10 cellular contexts compared by ENCODE assay signal in genomic region chr11:72833792-72834501, GRCh38. TPM values are rescaled to one million over a fixed set of nuclear protein-coding genes. Genes with fewer than 3 reads are reported as not detected.
DNase-seq lines count a peak whose midpoint lies in the region; ATAC-seq and TF ChIP-seq lines count a peak whose summit lies in the region.
"Had no signal": no experiment of that assay in that cellular context is flagged by ENCODE, and none has a peak within 500 bp of the region (broad histone marks: within the 10 kb centered on the region; RNA-seq: fewer than 3 reads in every experiment).

No MANE protein-coding gene starts in this region.

- no peak overlapping the region for H3K4me3 ChIP-seq in MM.1S (ENCODE audit: low read length)

- no peak overlapping the region for H3K4me2 ChIP-seq in MM.1S (ENCODE audit: low read depth, low read length)

- peaks cover 9% of the 10 kb centered on the region; the same call in 1 of the 2 replicates for H3K79me2 ChIP-seq in MM.1S (ENCODE audit: low read length)

- H3K4me1 Mint-ChIP-seq in brain: peaks cover 29% of the 10 kb centered on the region
- H3K4me1 Mint-ChIP-seq in stimulated activated naive CD8-positive, alpha-beta T cell treated with anti-CD3 and anti-CD28 coated beads, Interleukin-15, amount 100 ng/mL, for 72 hours: peaks cover 22% of the 10 kb centered on the region

- H3K9me3 ChIP-seq in MM.1S (replicated peaks; ENCODE audit: insufficient read depth, low read length): no peaks in the 10 kb centered on the region

- no peak overlapping the region for H3K9ac ChIP-seq in MM.1S (ENCODE audit: low read length)

- H3K27ac Mint-ChIP-seq in brain: peak overlapping the region in 3 of 5 experiments; percentile 2 to 52 (median 22)
- H3K27ac Mint-ChIP-seq in stimulated activated naive CD8-positive, alpha-beta T cell treated with anti-CD3 and anti-CD28 coated beads, Interleukin-15, amount 100 ng/mL, for 72 hours: peak overlapping the region; percentile 54 to 91
- H3K27ac Mint-ChIP-seq: H9 had no signal

- H3K27ac ChIP-seq in MM.1S (ENCODE audit: low read length): no peak overlapping the region

- DNase-seq in MM.1S (peak; percentile 5), left kidney (ENCODE audit: low read depth, low spot score) (peak; percentile 65), GF-D8 (lab: John Stamatoyannopoulos, UW) (no peak), NCI-H1417 treated with DMSO at 0.1 percent for 48 hours (lab: John Stamatoyannopoulos, UW) (no peak)
- DNase-seq in stimulated activated naive CD8-positive, alpha-beta T cell treated with anti-CD3 and anti-CD28 coated beads, Interleukin-15, amount 100 ng/mL, for 72 hours: no peak
- DNase-seq: H9, NCI-H2081 had no signal

- H3K4me1 ChIP-seq in MM.1S (ENCODE audit: low read length): peaks cover 14% of the 10 kb centered on the region

- H3F3A ChIP-seq in MM.1S (ENCODE audit: insufficient read depth, low read length): peaks cover 10% of the 10 kb centered on the region

- H2AFZ ChIP-seq in MM.1S (ENCODE audit: low read length): no peak overlapping the region

- H3K27me3 ChIP-seq in MM.1S (replicated peaks; ENCODE audit: insufficient read depth, low read length): no peaks in the 10 kb centered on the region

- H3K36me3 Mint-ChIP-seq in brain: peaks cover 14% of the 10 kb centered on the region

- no peak overlapping the region for H3K4me3 Mint-ChIP-seq in brain
- H3K4me3 Mint-ChIP-seq in stimulated activated naive CD8-positive, alpha-beta T cell treated with anti-CD3 and anti-CD28 coated beads, Interleukin-15, amount 100 ng/mL, for 72 hours: no peak overlapping the region
- H3K4me3 Mint-ChIP-seq: H9 had no signal

- no peaks in the 10 kb centered on the region for H3K27me3 Mint-ChIP-seq in brain
- no peaks in the 10 kb centered on the region for H3K27me3 Mint-ChIP-seq in stimulated activated naive CD8-positive, alpha-beta T cell treated with anti-CD3 and anti-CD28 coated beads, Interleukin-15, amount 100 ng/mL, for 72 hours

- ATAC-seq in stimulated activated naive CD8-positive, alpha-beta T cell treated with anti-CD3 and anti-CD28 coated beads, Interleukin-15, amount 100 ng/mL, for 72 hours: no peak
- no peak for ATAC-seq in GM18498 (IDR thresholded peaks at IDR 0.05; ENCODE audit: unreplicated experiment)
- no peak for ATAC-seq in HG03097 (IDR thresholded peaks at IDR 0.05; ENCODE audit: low FRiP score, unreplicated experiment)

- TF ChIP-seq CTCF in MM.1S (IDR thresholded peaks at IDR 0.05; ENCODE audit: low read length) (no peak), brain (conservative IDR thresholded peaks at IDR 0.05) (no peak)

- H3K36me3 ChIP-seq in MM.1S (replicated peaks; ENCODE audit: insufficient read depth, low read length): peaks cover 5% of the 10 kb centered on the region; the same call in 1 of the 2 replicates

- no peaks in the 10 kb centered on the region for H4K20me1 ChIP-seq in MM.1S (ENCODE audit: insufficient read depth, low read length)

- no peaks in the 10 kb centered on the region for H3K9me3 Mint-ChIP-seq in brain
- H3K9me3 Mint-ChIP-seq in stimulated activated naive CD8-positive, alpha-beta T cell treated with anti-CD3 and anti-CD28 coated beads, Interleukin-15, amount 100 ng/mL, for 72 hours: no peaks in the 10 kb centered on the region
- H3K9me3 Mint-ChIP-seq: H9 had no signal

- no peaks in the 10 kb centered on the region for H3K9me2 ChIP-seq in MM.1S (replicated peaks; ENCODE audit: insufficient read depth, low read length)

RNA-seq across cellular contexts. Expression of gene ATG16L2, which starts 19.7 kb away (rescaled TPM):
- 6.2 TPM for polyA plus RNA-seq in brain (ENCODE audit: insufficient read depth, low read depth, low replicate concordance)

RNA-seq across cellular contexts. Expression of gene STARD10, which starts 40.1 kb away (rescaled TPM):
- 109 TPM for polyA plus RNA-seq in brain (ENCODE audit: insufficient read depth, low read depth, low replicate concordance)

Comparison
In these comparisons a context has a peak if more than half of its experiments do, and no peak if none do; other contexts are left out.
1. DNase-seq: peak in MM.1S (single experiment) and left kidney (single experiment); none in stimulated activated naive CD8-positive, alpha-beta T cell treated with anti-CD3 and anti-CD28 coated beads, Interleukin-15, amount 100 ng/mL, for 72 hours (0 of 2), GF-D8 (single experiment) and NCI-H1417 treated with DMSO at 0.1 percent for 48 hours (single experiment).